Comparison of ENCODE assay signal across 18 cellular contexts in genomic region chr3:52608337-52608736, GRCh38.
DNase-seq lines count a peak whose midpoint lies in the region; ATAC-seq and TF ChIP-seq lines count a peak whose summit lies in the region.
"Had no signal": no experiment of that assay in that cellular context is flagged by ENCODE, and none has a peak within 500 bp of the region (broad histone marks: within the 10 kb centered on the region; RNA-seq: fewer than 3 reads in every experiment).

No MANE protein-coding gene starts in this region.

- no peaks in the 10 kb centered on the region for H3K27me3 ChIP-seq in Panc1 (ENCODE audit: control insufficient read depth, insufficient read depth, low read length)
- no peaks in the 10 kb centered on the region for H3K27me3 ChIP-seq in parathyroid adenoma (ENCODE audit: control insufficient read depth, insufficient read depth, low read length)
- H3K27me3 ChIP-seq in MM.1S (replicated peaks; ENCODE audit: insufficient read depth, low read length), result no peaks in the 10 kb centered on the region
- H3K27me3 ChIP-seq: BLaER1 treated with 17β-estradiol and CSF1 and Interleukin-3, amounts not matched to agents 10 nM and 100 nM had no signal

- H3K36me3 ChIP-seq in Panc1 (ENCODE audit: control insufficient read depth, insufficient read depth, low read length) (peaks cover 5% of the 10 kb centered on the region; the same call in 1 of the 2 replicates), parathyroid adenoma (ENCODE audit: control insufficient read depth, insufficient read depth, low read length) (no peaks in the 10 kb centered on the region), MM.1S (replicated peaks; ENCODE audit: insufficient read depth, low read length) (peaks cover 3% of the 10 kb centered on the region; the same call in 1 of the 2 replicates)

- H3K27ac ChIP-seq in 22Rv1 (peak overlapping the region; percentile 74), Panc1 (ENCODE audit: low read length) (peak overlapping the region; percentile 72; the same call in 1 of the 2 replicates), parathyroid adenoma (peak overlapping the region; percentile 67), MM.1S (ENCODE audit: low read length) (no peak overlapping the region)
- H3K27ac ChIP-seq: BLaER1 treated with 17β-estradiol and CSF1 and Interleukin-3, amounts not matched to agents 10 nM and 100 nM had no signal

- ATAC-seq in Panc1, result no peak
- ATAC-seq in stimulated activated naive CD8-positive, alpha-beta T cell treated with anti-CD3 and anti-CD28 coated beads, Interleukin-15, Interleukin-2, amounts not matched to agents 100 U/mL and 50 U/mL, for 24 hours, result no peak

- H3K79me2 ChIP-seq in parathyroid adenoma, result no peaks in the 10 kb centered on the region
- H3K79me2 ChIP-seq in MM.1S (ENCODE audit: low read length), result peaks cover 6% of the 10 kb centered on the region; the same call in 1 of the 2 replicates

- DNase-seq in DMS53 (lab: John Stamatoyannopoulos, UW) (peak; percentile 1), DMS53 treated with DMSO at 0.1 percent for 48 hours (lab: John Stamatoyannopoulos, UW; ENCODE audit: unreplicated experiment) (no peak), Panc1 (ENCODE audit: low read depth, low spot score) (no peak), MM.1S (no peak), iPS-NIHi11 (ENCODE audit: low spot score) (no peak)
- no peak for DNase-seq in stimulated activated naive CD8-positive, alpha-beta T cell treated with anti-CD3 and anti-CD28 coated beads, Interleukin-15, Interleukin-2, amounts not matched to agents 100 U/mL and 50 U/mL, for 24 hours
- DNase-seq: 8988T; ACHN; CD4-positive, CD25-positive, alpha-beta regulatory T cell; DMS 273 treated with DMSO at 0.1 percent for 48 hours; DMS79 treated with DMSO at 0.1 percent for 48 hours; EL; IMR-90; KBM-7 had no signal

- no peak overlapping the region for H3K4me3 ChIP-seq in Panc1 (ENCODE audit: low read depth in 2 of 2, low read length in 2 of 2)
- peak overlapping the region; percentile 14 for H3K4me3 ChIP-seq in parathyroid adenoma (ENCODE audit: low read depth, low read length)
- H3K4me3 ChIP-seq in MM.1S (ENCODE audit: low read length), result no peak overlapping the region
- H3K4me3 ChIP-seq: BLaER1 treated with 17β-estradiol and CSF1 and Interleukin-3, amounts not matched to agents 10 nM and 100 nM; HAP-1 had no signal

- no peaks in the 10 kb centered on the region for H4K20me1 ChIP-seq in MM.1S (ENCODE audit: insufficient read depth, low read length)

- BruUV-seq in Panc1 (replicated peaks; lab: Mats Ljungman, UMichigan), result no TSS peak

- CTCF ChIA-PET in Panc1 (lab: Charles Lee), result no interaction called here

- intact Hi-C loops in Panc1 (cut with micrococcal nuclease; ENCODE audit: unreplicated experiment), result no loop called here

- POLR2A ChIA-PET in Panc1 (lab: Charles Lee), result interaction anchor here (0.6 kb wide), 1 partner anchor 106 kb away, joined by 3 read pairs; no protein-coding TSS in a partner anchor

- H3K4me2 ChIP-seq in parathyroid adenoma (ENCODE audit: low read length) (peak overlapping the region; percentile 24), MM.1S (ENCODE audit: low read depth, low read length) (no peak overlapping the region)
- H3K4me2 ChIP-seq: BLaER1 treated with 17β-estradiol and CSF1 and Interleukin-3, amounts not matched to agents 10 nM and 100 nM had no signal

- H2AFZ ChIP-seq in parathyroid adenoma (no peak overlapping the region), MM.1S (ENCODE audit: low read length) (no peak overlapping the region)

- no peaks in the 10 kb centered on the region for H3F3A ChIP-seq in MM.1S (ENCODE audit: insufficient read depth, low read length)

- no peaks in the 10 kb centered on the region for H3K9me2 ChIP-seq in MM.1S (replicated peaks; ENCODE audit: insufficient read depth, low read length)

- H3K9ac ChIP-seq in parathyroid adenoma (no peak overlapping the region), MM.1S (ENCODE audit: low read length) (no peak overlapping the region)
- H3K9ac ChIP-seq: BLaER1 treated with 17β-estradiol and CSF1 and Interleukin-3, amounts not matched to agents 10 nM and 100 nM had no signal

- peaks cover 22% of the 10 kb centered on the region for H3K4me1 ChIP-seq in Panc1 (ENCODE audit: control insufficient read depth, insufficient read depth, low read length)
- peaks cover 26% of the 10 kb centered on the region for H3K4me1 ChIP-seq in parathyroid adenoma
- no peaks in the 10 kb centered on the region for H3K4me1 ChIP-seq in MM.1S (ENCODE audit: low read length)
- H3K4me1 ChIP-seq: BLaER1 treated with 17β-estradiol and CSF1 and Interleukin-3, amounts not matched to agents 10 nM and 100 nM had no signal

- in situ Hi-C loops in Panc1 (cut with HindIII; ENCODE audit: low pct_unique_long_range_greater_than_20kb, low sequenced_read_pairs), result no loop called here

- no peak for TF ChIP-seq CTCF in 22Rv1 (IDR thresholded peaks at IDR 0.05)
- TF ChIP-seq CTCF in Panc1 (IDR thresholded peaks at IDR 0.05), result no peak
- no peak for TF ChIP-seq CTCF in parathyroid adenoma (IDR thresholded peaks at IDR 0.05)
- TF ChIP-seq CTCF in MM.1S (IDR thresholded peaks at IDR 0.05; ENCODE audit: low read length), result no peak

- H3K9me3 ChIP-seq in Panc1 (ENCODE audit: control insufficient read depth, insufficient read depth, low read depth, low read length) (no peaks in the 10 kb centered on the region), parathyroid adenoma (ENCODE audit: control insufficient read depth, low read length) (no peaks in the 10 kb centered on the region), MM.1S (replicated peaks; ENCODE audit: insufficient read depth, low read length) (no peaks in the 10 kb centered on the region)
- H3K9me3 ChIP-seq: HAP-1 had no signal
